ENCODE assay signal across 34 cellular contexts in genomic region chr17:54221499-54221898, GRCh38.
"Had no signal": no experiment of that assay in that cellular context is flagged by ENCODE, and none has a peak within 500 bp of the region (broad histone marks: within the 10 kb centered on the region; RNA-seq: fewer than 3 reads in every experiment).

No MANE protein-coding gene starts in this region.

- DNase-seq: activated effector memory CD4-positive, alpha-beta T cell treated with anti-CD3 and anti-CD28 coated beads, Interleukin-2, amount 50 U/mL, for 16 hours; activated effector memory CD4-positive, alpha-beta T cell treated with Interleukin-2 at 50 U/mL for 16 hours; activated gamma-delta T cell; activated gamma-delta T cell treated with Interleukin-2 at 50 U/mL for 16 hours; activated naive CD4-positive, alpha-beta T cell; activated naive CD4-positive, alpha-beta T cell treated with anti-CD3 and anti-CD28 coated beads for 36 hours; activated naive CD4-positive, alpha-beta T cell treated with anti-CD3 and anti-CD28 coated beads, Interleukin-2, amount 10 ng/mL, durations not matched to agents 7 days and 5 days; activated naive CD4-positive, alpha-beta T cell treated with anti-CD3 and anti-CD28 coated beads, Interleukin-2, amount 50 U/mL, for 16 hours; activated naive CD4-positive, alpha-beta T cell treated with Interleukin-2 at 50 U/mL for 16 hours; activated naive CD8-positive, alpha-beta T cell treated with anti-CD3 and anti-CD28 coated beads for 36 hours; activated naive CD8-positive, alpha-beta T cell treated with anti-CD3 and anti-CD28 coated beads, Interleukin-2, amount 10 ng/mL, durations not matched to agents 7 days and 5 days; activated naive CD8-positive, alpha-beta T cell treated with anti-CD3 and anti-CD28 coated beads, Interleukin-2, amount 50 U/mL, for 24 hours; activated T-cell treated with anti-CD3 and anti-CD28 coated beads, Interleukin-2, amount 50 U/mL, for 1 hour; activated T-cell treated with anti-CD3 and anti-CD28 coated beads, Interleukin-2, amount 50 U/mL, for 24 hours; activated T-cell treated with anti-CD3 and anti-CD28 coated beads, Interleukin-2, amount 50 U/mL, for 4 hours; activated T-cell treated with anti-CD3 and anti-CD28 coated beads, Interleukin-2, amount 50 U/mL, for 48 hours; activated T-cell treated with anti-CD3 and anti-CD28 coated beads, Interleukin-2, amount 50 U/mL, for 72 hours; adrenal gland; amniotic stem cell; amygdala; anterior cingulate cortex; aorta; body of pancreas; brain microvascular endothelial cell; caudate nucleus; central memory CD4-positive, alpha-beta T cell; cerebellar nuclear complex had no signal

- H3K9me3 ChIP-seq: adrenal gland, ascending aorta, body of pancreas, breast epithelium had no signal

- H3K36me3 ChIP-seq: adrenal gland, ascending aorta, brain microvascular endothelial cell, breast epithelium, cardiac muscle cell had no signal

- H3K4me1 ChIP-seq: adrenal gland, ascending aorta, body of pancreas, breast epithelium had no signal

- H3K4me3 ChIP-seq: adrenal gland, ascending aorta, body of pancreas, breast epithelium, cardiac muscle cell had no signal

- ATAC-seq: activated naive CD4-positive, alpha-beta T cell treated with anti-CD3 and anti-CD28 coated beads, Interleukin-2, amount 50 U/mL, for 72 hours; activated naive CD8-positive, alpha-beta T cell treated with anti-CD3 and anti-CD28 coated beads, Interleukin-2, amount 50 U/mL, for 24 hours; activated T-cell treated with anti-CD3 and anti-CD28 coated beads, Interleukin-2, amount 50 U/mL, for 4 hours; activated T-cell treated with anti-CD3 and anti-CD28 coated beads, Interleukin-2, amount 50 U/mL, for 72 hours; activated T-helper 17 cell treated with anti-CD3 and anti-CD28 coated beads, Interleukin-2, amount 50 U/mL, for 72 hours; body of pancreas had no signal

- FAIRE-seq: astrocyte, bronchial epithelial cell had no signal

- H3K27me3 ChIP-seq: adrenal gland, ascending aorta, body of pancreas, brain microvascular endothelial cell, breast epithelium, cardiac muscle cell had no signal

- H3K27ac ChIP-seq: adrenal gland, ascending aorta, body of pancreas, brain microvascular endothelial cell, breast epithelium, cardiac muscle cell had no signal
